Comparison of ENCODE assay signal across 13 cellular contexts in the genomic region with DNA sequence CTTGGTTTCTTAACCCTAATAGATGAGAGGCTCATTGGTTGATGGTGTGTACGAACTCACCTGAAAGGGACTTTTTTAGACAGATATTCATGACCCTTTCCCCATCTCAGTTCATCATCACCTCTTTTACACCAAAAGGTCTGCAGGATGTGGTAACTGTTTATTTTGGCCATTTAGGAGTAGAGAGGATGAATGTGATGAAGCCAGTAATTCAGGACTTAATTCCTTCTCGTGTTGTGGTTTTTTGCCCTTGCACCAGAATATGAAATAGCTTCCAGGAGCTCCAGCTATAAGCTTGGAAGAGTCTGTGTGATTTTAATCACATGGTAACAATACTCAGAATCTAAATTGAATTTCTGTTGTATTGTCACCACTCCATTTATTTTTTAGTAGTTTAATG.
DNase-seq lines count a peak whose midpoint lies in the region; TF ChIP-seq lines count a peak whose summit lies in the region.
"Had no signal": no experiment of that assay in that cellular context is flagged by ENCODE, and none has a peak within 500 bp of the region (broad histone marks: within the 10 kb centered on the region; RNA-seq: fewer than 3 reads in every experiment).

No MANE protein-coding gene starts in this region.

- DNase-seq in AG04449 (ENCODE audit: low read depth, low spot score) (peak; percentile 3), M059J (ENCODE audit: low read depth) (peak; percentile 7), fibroblast of mammary gland (ENCODE audit: low read depth) (peak; percentile 10), stromal cell of bone marrow (ENCODE audit: low read depth) (peak; percentile 43), foreskin fibroblast (no peak), NCI-H82 treated with DMSO at 0.1 percent for 48 hours (lab: John Stamatoyannopoulos, UW; ENCODE audit: unreplicated experiment) (no peak)
- DNase-seq in activated naive CD4-positive, alpha-beta T cell (lab: John Stamatoyannopoulos, UW), result no peak
- DNase-seq: CD8-positive, alpha-beta T cell; COR-L47; GM23248 had no signal

- POLR2A ChIA-PET in AG04449 (lab: Yijun Ruan, JAX), result no interaction called here

- H3K4me3 ChIP-seq in AG04449 (ENCODE audit: low read depth, low read length) (no peak overlapping the region), fibroblast of mammary gland (ENCODE audit: control insufficient read depth, low read depth, low read length) (no peak overlapping the region), foreskin fibroblast (ENCODE audit: low read depth in 1 of 2, low read length in 2 of 2) (no peak overlapping the region)
- H3K4me3 ChIP-seq: A549; BLaER1 treated with 17β-estradiol and CSF1 and Interleukin-3, amounts not matched to agents 10 nM and 100 nM; GM23248; HAP-1 had no signal

- no peak for TF ChIP-seq CTCF in AG04449 (IDR thresholded peaks at IDR 0.05; ENCODE audit: insufficient read depth, low read length, missing control alignments)
- no peak for TF ChIP-seq CTCF in fibroblast of mammary gland (conservative IDR thresholded peaks at IDR 0.05; ENCODE audit: control insufficient read depth, insufficient read depth, low read depth, low read length)
- no peak for TF ChIP-seq CTCF in foreskin fibroblast (IDR thresholded peaks at IDR 0.05; ENCODE audit: low read depth, low read length)

- CTCF ChIA-PET in AG04449 (lab: Yijun Ruan, JAX), result no interaction called here

Comparison
In these comparisons a context has a peak if more than half of its experiments do, and no peak if none do; other contexts are left out.
1. DNase-seq: peak in AG04449 (single experiment), M059J (single experiment), fibroblast of mammary gland (single experiment) and stromal cell of bone marrow (single experiment); none in activated naive CD4-positive, alpha-beta T cell (0 of 4), foreskin fibroblast (0 of 2) and NCI-H82 treated with DMSO at 0.1 percent for 48 hours (single experiment).